30 cellular contexts compared by ENCODE assay signal in the genomic region with DNA sequence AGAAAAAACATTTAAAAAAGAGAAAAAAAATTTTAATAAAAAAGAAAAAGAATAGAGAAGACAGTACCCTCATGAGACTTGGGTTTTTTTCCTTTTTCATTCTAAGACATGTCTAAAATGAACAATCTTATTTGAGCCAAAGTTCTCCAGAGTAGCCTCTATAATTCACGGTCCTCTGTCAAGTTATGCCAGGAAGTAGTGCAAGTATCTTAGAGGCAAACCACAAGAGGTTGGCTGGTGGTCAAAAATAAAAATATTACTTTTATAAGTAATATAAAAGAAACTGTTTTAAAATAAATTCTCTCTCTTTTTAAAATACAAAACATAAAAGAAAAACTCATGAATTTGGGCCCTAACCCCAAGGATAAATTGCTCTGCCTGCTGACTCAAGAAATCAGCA.
"Had no signal": no experiment of that assay in that cellular context is flagged by ENCODE, and none has a peak within 500 bp of the region (broad histone marks: within the 10 kb centered on the region; RNA-seq: fewer than 3 reads in every experiment).

No MANE protein-coding gene starts in this region.

- H3K79me2 ChIP-seq: parathyroid adenoma had no signal

- H3K4me3 ChIP-seq: ovary, psoas muscle, right lobe of liver, sigmoid colon, suprapubic skin, testis, tibial artery, transverse colon, upper lobe of right lung, uterus had no signal

- H3K4me1 ChIP-seq: parathyroid adenoma, psoas muscle, right lobe of liver, sigmoid colon, suprapubic skin, testis, tibial artery, transverse colon, upper lobe of right lung, uterus had no signal

- DNase-seq: naive thymus-derived CD4-positive, alpha-beta T cell; natural killer cell; nucleus accumbens; ovary; posterior cingulate gyrus; psoas muscle; right cardiac atrium; right lobe of liver; sigmoid colon; small intestine; stimulated activated CD4-positive, alpha-beta T cell treated with anti-CD3 and anti-CD28 coated beads, Interleukin-15, amount 100 ng/mL, for 24 hours; stimulated activated CD4-positive, alpha-beta T cell treated with anti-CD3 and anti-CD28 coated beads, Interleukin-4, amount 100 ng/mL, for 1 hour; stimulated activated CD4-positive, alpha-beta T cell treated with anti-CD3 and anti-CD28 coated beads, Interleukin-4, amount 100 ng/mL, for 4 hours; stimulated activated CD8-positive, alpha-beta memory T cell treated with anti-CD3 and anti-CD28 coated beads, Interleukin-4, amount 100 ng/mL, for 48 hours; stimulated activated naive CD4-positive, alpha-beta T cell; stimulated activated naive CD8-positive, alpha-beta T cell treated with anti-CD3 and anti-CD28 coated beads, Interleukin-15, amount 100 ng/mL, for 72 hours; stimulated activated naive CD8-positive, alpha-beta T cell treated with anti-CD3 and anti-CD28 coated beads, Interleukin-15, Interleukin-2, amounts not matched to agents 100 U/mL and 50 U/mL, for 24 hours; substantia nigra; testis; tibial artery; transverse colon; upper lobe of right lung; uterus had no signal

- H2AFZ ChIP-seq: parathyroid adenoma had no signal

- H3K9me3 Mint-ChIP-seq: naive thymus-derived CD4-positive, alpha-beta T cell; natural killer cell; nephron; stimulated activated memory B cell treated with anti-CD40 and anti-IgM and Interleukin-4, amounts not matched to agents 10 μg/mL and 1 μg/mL and 100 μg/mL, for 72 hours; stimulated activated naive CD8-positive, alpha-beta T cell treated with anti-CD3 and anti-CD28 coated beads, Interleukin-15, amount 100 ng/mL, for 72 hours had no signal

- H3K9me3 ChIP-seq: neutrophil, ovary, psoas muscle, right lobe of liver, sigmoid colon, suprapubic skin, testis, tibial artery, transverse colon, upper lobe of right lung, uterus had no signal

- ATAC-seq: naive thymus-derived CD4-positive, alpha-beta T cell; natural killer cell; psoas muscle; right cardiac atrium; right lobe of liver; stimulated activated memory B cell treated with anti-CD40 and anti-IgM and Interleukin-4, amounts not matched to agents 10 μg/mL and 1 μg/mL and 100 μg/mL, for 72 hours; stimulated activated naive CD8-positive, alpha-beta T cell treated with anti-CD3 and anti-CD28 coated beads, Interleukin-15, amount 100 ng/mL, for 72 hours; stimulated activated naive CD8-positive, alpha-beta T cell treated with anti-CD3 and anti-CD28 coated beads, Interleukin-15, Interleukin-2, amounts not matched to agents 100 U/mL and 50 U/mL, for 24 hours; upper lobe of right lung had no signal

- H3K27me3 ChIP-seq: neutrophil, right lobe of liver, sigmoid colon, suprapubic skin, testis, tibial artery, transverse colon, upper lobe of right lung, uterus had no signal

- H3K36me3 Mint-ChIP-seq: naive thymus-derived CD4-positive, alpha-beta T cell; natural killer cell; stimulated activated memory B cell treated with anti-CD40 and anti-IgM and Interleukin-4, amounts not matched to agents 10 μg/mL and 1 μg/mL and 100 μg/mL, for 72 hours; type B pancreatic cell had no signal

- H3K27ac Mint-ChIP-seq: natural killer cell; nephron; progenitor cell of endocrine pancreas; stimulated activated memory B cell treated with anti-CD40 and anti-IgM and Interleukin-4, amounts not matched to agents 10 μg/mL and 1 μg/mL and 100 μg/mL, for 72 hours; stimulated activated naive CD8-positive, alpha-beta T cell treated with anti-CD3 and anti-CD28 coated beads, Interleukin-15, amount 100 ng/mL, for 72 hours; type B pancreatic cell had no signal

- H3K27ac ChIP-seq: neutrophil, parathyroid adenoma, psoas muscle, right lobe of liver, sigmoid colon, suprapubic skin, testis, tibial artery, transverse colon, upper lobe of right lung, uterus had no signal

- H3K36me3 ChIP-seq: neutrophil, ovary, right lobe of liver, sigmoid colon, suprapubic skin, tibial artery, transverse colon, upper lobe of right lung, uterus had no signal
